In genomic region chr12:91877461-91878230, GRCh38 we compare ENCODE assay signal across 11 cellular contexts.
DNase-seq lines count a peak whose midpoint lies in the region; ATAC-seq and TF ChIP-seq lines count a peak whose summit lies in the region.
"Had no signal": no experiment of that assay in that cellular context is flagged by ENCODE, and none has a peak within 500 bp of the region (broad histone marks: within the 10 kb centered on the region; RNA-seq: fewer than 3 reads in every experiment).

No MANE protein-coding gene starts in this region.

- H3K36me3 ChIP-seq in mammary epithelial cell (ENCODE audit: insufficient read depth, low read length) (no peaks in the 10 kb centered on the region), breast epithelium (no peaks in the 10 kb centered on the region), lower lobe of right lung (no peaks in the 10 kb centered on the region), transverse colon (no peaks in the 10 kb centered on the region)
- H3K36me3 ChIP-seq: brain microvascular endothelial cell had no signal

- no peak overlapping the region for H3K4me3 ChIP-seq in mammary epithelial cell (replicated peaks in 1 of 3; ENCODE audit: insufficient read depth in 1 of 3, low read depth in 2 of 3, low read length in 3 of 3)
- no peak overlapping the region for H3K4me3 ChIP-seq in breast epithelium
- no peak overlapping the region for H3K4me3 ChIP-seq in lower lobe of right lung
- no peak overlapping the region for H3K4me3 ChIP-seq in transverse colon

- no peaks in the 10 kb centered on the region for H3K79me2 ChIP-seq in mammary epithelial cell (ENCODE audit: insufficient read depth, low read length)

- no peak overlapping the region for H2AFZ ChIP-seq in mammary epithelial cell (ENCODE audit: low read depth, low read length)

- no peaks in the 10 kb centered on the region for H3K9me3 ChIP-seq in mammary epithelial cell (replicated peaks; ENCODE audit: insufficient read depth, low read length)
- H3K9me3 ChIP-seq in breast epithelium, result no peaks in the 10 kb centered on the region
- no peaks in the 10 kb centered on the region for H3K9me3 ChIP-seq in lower lobe of right lung
- no peaks in the 10 kb centered on the region for H3K9me3 ChIP-seq in transverse colon
- H3K9me3 ChIP-seq: SK-N-SH had no signal

- no peak overlapping the region for H3K9ac ChIP-seq in mammary epithelial cell (ENCODE audit: insufficient read depth, low read length)
- H3K9ac ChIP-seq: SK-N-SH had no signal

- no peaks in the 10 kb centered on the region for H3K27me3 ChIP-seq in mammary epithelial cell (ENCODE audit: insufficient read depth, low read length)
- no peaks in the 10 kb centered on the region for H3K27me3 ChIP-seq in breast epithelium
- no peaks in the 10 kb centered on the region for H3K27me3 ChIP-seq in lower lobe of right lung (ENCODE audit: low read depth)
- H3K27me3 ChIP-seq in transverse colon, result no peaks in the 10 kb centered on the region
- H3K27me3 ChIP-seq: brain microvascular endothelial cell had no signal

- no peaks in the 10 kb centered on the region for H4K20me1 ChIP-seq in mammary epithelial cell (ENCODE audit: insufficient read depth, low read length)

- TF ChIP-seq CTCF in mammary epithelial cell (conservative IDR thresholded peaks at IDR 0.05 in 1 of 2, IDR thresholded peaks at IDR 0.05 in 1 of 2; ENCODE audit: extremely low read depth in 1 of 2, insufficient read depth in 1 of 2, low read depth in 1 of 2, low read length in 2 of 2), result no peak
- TF ChIP-seq CTCF in breast epithelium (IDR thresholded peaks at IDR 0.05), result no peak
- no peak for TF ChIP-seq CTCF in lower lobe of right lung (IDR thresholded peaks at IDR 0.05)
- no peak for TF ChIP-seq CTCF in transverse colon (IDR thresholded peaks at IDR 0.05)

- H3K4me1 ChIP-seq in mammary epithelial cell (ENCODE audit: insufficient read depth, low read length) (no peaks in the 10 kb centered on the region), breast epithelium (no peaks in the 10 kb centered on the region), lower lobe of right lung (peaks cover 14% of the 10 kb centered on the region), transverse colon (peaks cover 0 to 21% (median 10%) of the 10 kb centered on the region in 4 donors)

- TF ChIP-seq EP300 in transverse colon (IDR thresholded peaks at IDR 0.05; ENCODE audit: low read depth), result no peak

- dilution Hi-C loops in mammary epithelial cell (cut with HindIII; ENCODE audit: low sequenced_read_pairs), result no loop called here

- in situ Hi-C loops in mammary epithelial cell (cut with MboI; ENCODE audit: low sequenced_read_pairs in 2 of 2), result no loop called here
- in situ Hi-C loops in transverse colon (cut with MboI; ENCODE audit: low pct_ligation_motif_present in 1 of 4, low pct_unique_long_range_greater_than_20kb in 1 of 4, low sequenced_read_pairs in 3 of 4), result no loop called here

- no peak overlapping the region for H3K4me2 ChIP-seq in mammary epithelial cell (ENCODE audit: insufficient read depth, low read depth, low read length)
- H3K4me2 ChIP-seq: SK-N-SH had no signal

- intact Hi-C loops in mammary epithelial cell (cut with micrococcal nuclease) (no loop called here), breast epithelium (cut with DNase I; ENCODE audit: low total_unique reads) (no loop called here), lower lobe of right lung (cut with DNase I) (no loop called here), transverse colon (cut with DNase I; ENCODE audit: low total_unique reads) (no loop called here)

- no TSS peak for BruUV-seq in mammary epithelial cell (replicated peaks; lab: Mats Ljungman, UMichigan)

- DNase-seq in mammary epithelial cell (peak; percentile 40), breast epithelium (ENCODE audit: low spot score in 2 of 2) (no peak), activated T-cell treated with anti-CD3 and anti-CD28 coated beads for 24 hours (ENCODE audit: low read depth) (peak; percentile 20), lower lobe of right lung (no peak), transverse colon (no peak), NAMALWA (ENCODE audit: low spot score) (no peak), NCI-H1417 treated with DMSO at 0.1 percent for 48 hours (lab: John Stamatoyannopoulos, UW) (no peak)
- DNase-seq: NCI-H1092, SK-N-SH had no signal

- TF ChIP-seq POLR2A in breast epithelium (IDR thresholded peaks at IDR 0.05) (no peak), transverse colon (IDR thresholded peaks at IDR 0.05) (no peak)

- ATAC-seq in lower lobe of right lung (peak in 1 of 2 donors; percentile 40), GM21717 (IDR thresholded peaks at IDR 0.05; ENCODE audit: unreplicated experiment) (no peak)

- H3K27ac ChIP-seq in mammary epithelial cell (ENCODE audit: insufficient read depth, low read depth, low read length), result no peak overlapping the region
- H3K27ac ChIP-seq in breast epithelium, result no peak overlapping the region
- peak overlapping the region; percentile 56 for H3K27ac ChIP-seq in lower lobe of right lung
- H3K27ac ChIP-seq in transverse colon, result peak overlapping the region; percentile 21 to 66 (median 55)
- H3K27ac ChIP-seq: brain microvascular endothelial cell had no signal

- 87% methylated on average over 5 of the region's 5 CpGs for WGBS in mammary epithelial cell (ENCODE audit: low coverage, missing lambda C conversion rate)
- WGBS in transverse colon (ENCODE audit: low coverage in 1 of 2), 2 donors, result 60 to 67% methylated on average over 5 of the region's 5 CpGs

- CTCF ChIA-PET in mammary epithelial cell (lab: Charles Lee; ENCODE audit: low non-redundant PET), result no interaction called here

Comparison
In these comparisons a context has a peak if more than half of its experiments do, and no peak if none do; other contexts are left out.
1. DNase-seq: peak in mammary epithelial cell (single experiment) and activated T-cell treated with anti-CD3 and anti-CD28 coated beads for 24 hours (single experiment); none in breast epithelium (0 of 2), lower lobe of right lung (single experiment), transverse colon (single experiment), NAMALWA (single experiment) and NCI-H1417 treated with DMSO at 0.1 percent for 48 hours (single experiment).
2. H3K27ac ChIP-seq: peak in lower lobe of right lung (single experiment) and transverse colon (4 of 4); none in mammary epithelial cell (single experiment) and breast epithelium (0 of 2).